In the genomic region with DNA sequence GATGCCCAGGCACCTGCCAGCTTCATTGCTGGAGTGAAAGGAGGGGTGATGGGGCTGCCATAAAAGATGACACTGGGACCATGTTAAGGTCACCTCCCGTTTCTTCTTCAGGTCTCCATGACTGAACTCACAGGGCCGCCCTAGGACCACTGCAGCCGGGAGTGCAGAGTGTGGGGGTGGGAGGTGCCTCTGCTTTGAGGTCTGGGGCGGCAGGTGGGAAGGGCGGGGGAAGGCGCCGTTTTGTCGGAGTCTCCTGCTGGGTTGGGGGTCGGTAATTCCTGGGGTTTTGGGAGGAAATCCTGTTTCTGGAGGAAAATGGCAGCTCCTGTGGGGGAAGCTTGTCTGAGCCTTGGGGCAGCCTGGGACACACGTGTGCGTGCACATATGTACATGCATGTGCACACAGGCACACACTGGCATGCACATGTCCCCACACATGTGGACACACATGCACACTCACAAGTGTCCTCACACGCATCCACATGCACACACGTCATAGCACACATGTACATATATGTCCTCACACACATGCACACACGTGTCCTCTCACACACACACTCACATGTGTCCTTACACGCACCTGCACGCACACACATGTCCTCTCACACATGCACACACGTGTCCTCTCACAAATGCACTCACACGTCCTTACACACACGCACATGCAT, we compare ENCODE assay signal across 21 cellular contexts.
"Had no signal": no experiment of that assay in that cellular context is flagged by ENCODE, and none has a peak within 500 bp of the region (broad histone marks: within the 10 kb centered on the region; RNA-seq: fewer than 3 reads in every experiment).

No MANE protein-coding gene starts in this region.

- H3K27ac ChIP-seq: breast epithelium, esophagus muscularis mucosa, foreskin keratinocyte, heart right ventricle, lower lobe of right lung, skin epidermis, upper lobe of left lung had no signal

- H3K4me3 ChIP-seq: breast epithelium, esophagus muscularis mucosa, heart right ventricle, lower lobe of right lung, skin epidermis, upper lobe of left lung had no signal

- H3K4me1 ChIP-seq: breast epithelium, esophagus muscularis mucosa, foreskin keratinocyte, heart right ventricle, lower lobe of right lung, upper lobe of left lung had no signal

- ATAC-seq: activated CD4-positive, CD25-positive, alpha-beta regulatory T cell treated with anti-CD3 and anti-CD28 coated beads, Interleukin-2, amount 50 U/mL, for 24 hours; foreskin keratinocyte; heart right ventricle; left lobe of liver; lower lobe of right lung; naive thymus-derived CD8-positive, alpha-beta T cell; sciatic nerve; stimulated activated effector memory CD8-positive, alpha-beta T cell treated with anti-CD3 and anti-CD28 coated beads, Interleukin-12 subunit alpha, Interleukin-12 subunit beta, amount 100 ng/mL, for 72 hours had no signal

- H3K27me3 ChIP-seq: foreskin keratinocyte, upper lobe of left lung had no signal

- DNase-seq: activated CD4-positive, alpha-beta T cell treated with anti-CD3 and anti-CD28 coated beads for 48 hours; activated CD4-positive, alpha-beta T cell treated with anti-CD3 and anti-CD28 coated beads, Interleukin-2, amount 50 U/mL, for 48 hours; activated CD8-positive, alpha-beta memory T cell treated with anti-CD3 and anti-CD28 coated beads for 24 hours; activated T-cell treated with anti-CD3 and anti-CD28 coated beads, Interleukin-2, amount 50 U/mL, for 1 hour; effector CD4-positive, alpha-beta T cell; heart right ventricle; kidney glomerular epithelial cell; lower lobe of right lung; mesenchymal stem cell; naive thymus-derived CD8-positive, alpha-beta T cell; stimulated activated CD4-positive, alpha-beta T cell treated with anti-CD3 and anti-CD28 coated beads, Interleukin-4, amount 100 ng/mL, for 24 hours; T-helper 1 cell had no signal

- H3K36me3 ChIP-seq: breast epithelium, esophagus muscularis mucosa, heart right ventricle, lower lobe of right lung, upper lobe of left lung had no signal
